1 cellular context compared by ENCODE assay signal in the genomic region with DNA sequence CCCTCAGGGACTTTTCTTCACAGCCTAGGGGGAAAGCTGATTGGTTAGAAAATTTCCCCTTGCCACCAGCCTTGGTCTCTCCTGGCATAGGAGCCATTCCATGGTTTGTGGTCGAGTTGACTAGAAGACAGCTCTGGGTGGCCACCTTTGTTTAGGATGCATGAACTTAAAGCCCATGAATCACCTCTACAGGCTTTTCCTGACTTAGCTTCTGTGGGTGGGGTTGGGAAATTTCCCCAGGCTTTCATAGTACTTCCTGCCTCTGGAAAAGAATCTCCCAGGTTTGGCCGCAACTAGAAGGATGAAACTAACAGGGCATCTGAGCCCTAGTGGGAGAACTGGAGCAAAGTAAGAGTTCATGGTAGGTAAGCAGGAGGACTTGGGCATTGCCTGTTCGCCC.
TF ChIP-seq lines count a peak whose summit lies in the region.

No MANE protein-coding gene starts in this region.

TF ChIP-seq in GM23338, 12 proteins besides CTCF, POLR2A, EP300 and RAD21 (continued from another document):
- TF ChIP-seq JUNB (IDR thresholded peaks at IDR 0.05; ENCODE audit: unreplicated experiment): no peak
- TF ChIP-seq STAT1 (IDR thresholded peaks at IDR 0.05; ENCODE audit: unreplicated experiment): no peak
